Comparison of ENCODE assay signal across 27 cellular contexts in the genomic region with DNA sequence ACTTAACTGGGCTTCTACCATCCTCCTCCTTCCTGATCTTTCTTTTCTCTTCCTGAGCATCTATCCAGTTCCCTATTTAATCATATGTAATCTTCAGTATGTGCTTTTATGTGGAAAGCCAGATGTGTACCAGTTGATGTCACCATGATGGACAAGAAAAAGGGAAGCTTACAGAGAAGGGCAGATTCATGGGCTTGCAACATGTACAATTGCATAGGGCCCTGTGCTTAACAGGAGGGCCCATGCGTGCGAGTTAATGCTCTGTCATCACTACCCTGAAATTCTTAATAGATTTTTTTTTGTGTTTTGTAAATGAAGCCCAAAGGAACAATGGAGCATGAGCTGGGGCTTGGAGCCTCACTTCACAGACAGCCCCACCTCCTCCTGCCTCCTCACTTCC.
"Had no signal": no experiment of that assay in that cellular context is flagged by ENCODE, and none has a peak within 500 bp of the region (broad histone marks: within the 10 kb centered on the region; RNA-seq: fewer than 3 reads in every experiment).

No MANE protein-coding gene starts in this region.

- H3K27ac Mint-ChIP-seq: nephron; neural progenitor cell; progenitor cell of endocrine pancreas; stimulated activated effector memory CD8-positive, alpha-beta T cell treated with anti-CD3 and anti-CD28 coated beads, Interleukin-12 subunit alpha, Interleukin-12 subunit beta, amount 100 ng/mL, for 72 hours; stimulated activated naive B cell treated with anti-CD40 and anti-IgM and Interleukin-4, amounts not matched to agents 10 μg/mL and 1 μg/mL and 100 μg/mL, for 72 hours; stimulated activated naive CD8-positive, alpha-beta T cell treated with anti-CD3 and anti-CD28 coated beads, Interleukin-15, Interleukin-2, amounts not matched to agents 100 ng/mL and 50 ng/mL, for 24 hours had no signal

- H3K27me3 Mint-ChIP-seq: progenitor cell of endocrine pancreas had no signal

- DNase-seq: occipital lobe; ovary; posterior cingulate gyrus; psoas muscle; right cardiac atrium; right lobe of liver; sigmoid colon; small intestine; stimulated activated CD4-positive, alpha-beta T cell treated with anti-CD3 and anti-CD28 coated beads, Interleukin-15, amount 100 ng/mL, for 24 hours; stimulated activated CD4-positive, alpha-beta T cell treated with anti-CD3 and anti-CD28 coated beads, Interleukin-2, amount 100 ng/mL, for 24 hours; stimulated activated CD4-positive, alpha-beta T cell treated with anti-CD3 and anti-CD28 coated beads, Interleukin-2, amount 100 ng/mL, for 48 hours; stimulated activated CD4-positive, alpha-beta T cell treated with anti-CD3 and anti-CD28 coated beads, Interleukin-4, amount 100 ng/mL, for 24 hours; stimulated activated naive B cell treated with anti-CD40 and anti-IgM and Interleukin-4, amounts not matched to agents 10 μg/mL and 1 μg/mL and 100 μg/mL, for 72 hours; stimulated activated naive CD4-positive, alpha-beta T cell treated with Interleukin-2 at 50 U/mL for 16 hours; stomach; thyroid gland; trophoblast cell; upper lobe of left lung had no signal

- H3K4me2 ChIP-seq: neural progenitor cell had no signal

- H3K36me3 Mint-ChIP-seq: neural progenitor cell; stimulated activated effector memory CD8-positive, alpha-beta T cell treated with anti-CD3 and anti-CD28 coated beads, Interleukin-12 subunit alpha, Interleukin-12 subunit beta, amount 100 ng/mL, for 72 hours; stimulated activated naive B cell treated with anti-CD40 and anti-IgM and Interleukin-4, amounts not matched to agents 10 μg/mL and 1 μg/mL and 100 μg/mL, for 72 hours had no signal

- H2AFZ ChIP-seq: neural progenitor cell, parathyroid adenoma had no signal

- H3K4me1 Mint-ChIP-seq: stimulated activated effector memory CD8-positive, alpha-beta T cell treated with anti-CD3 and anti-CD28 coated beads, Interleukin-12 subunit alpha, Interleukin-12 subunit beta, amount 100 ng/mL, for 72 hours had no signal

- H3K79me2 ChIP-seq: parathyroid adenoma had no signal

- ATAC-seq: psoas muscle; right cardiac atrium; right lobe of liver; stimulated activated effector memory CD8-positive, alpha-beta T cell treated with anti-CD3 and anti-CD28 coated beads, Interleukin-12 subunit alpha, Interleukin-12 subunit beta, amount 100 ng/mL, for 72 hours; stimulated activated naive B cell treated with anti-CD40 and anti-IgM and Interleukin-4, amounts not matched to agents 10 μg/mL and 1 μg/mL and 100 μg/mL, for 72 hours had no signal

- H3K4me3 ChIP-seq: neural progenitor cell, ovary, psoas muscle, right lobe of liver, sigmoid colon, stomach, thoracic aorta, thyroid gland, tibial nerve, upper lobe of left lung, vagina had no signal

- H3K9me3 ChIP-seq: ovary, psoas muscle, right lobe of liver, sigmoid colon, stomach, thoracic aorta, thyroid gland, tibial nerve, upper lobe of left lung, vagina had no signal

- H3K9me3 Mint-ChIP-seq: nephron; neural progenitor cell; stimulated activated effector memory CD8-positive, alpha-beta T cell treated with anti-CD3 and anti-CD28 coated beads, Interleukin-12 subunit alpha, Interleukin-12 subunit beta, amount 100 ng/mL, for 72 hours; stimulated activated naive B cell treated with anti-CD40 and anti-IgM and Interleukin-4, amounts not matched to agents 10 μg/mL and 1 μg/mL and 100 μg/mL, for 72 hours; stimulated activated naive CD8-positive, alpha-beta T cell treated with anti-CD3 and anti-CD28 coated beads, Interleukin-15, Interleukin-2, amounts not matched to agents 100 ng/mL and 50 ng/mL, for 24 hours had no signal

- H3K27ac ChIP-seq: neural progenitor cell, ovary, parathyroid adenoma, psoas muscle, right lobe of liver, sigmoid colon, stomach, thoracic aorta, thyroid gland, tibial nerve, vagina had no signal

- H3K27me3 ChIP-seq: neural progenitor cell, ovary, right lobe of liver, sigmoid colon, thyroid gland, tibial nerve, upper lobe of left lung, vagina had no signal

- H3K4me3 Mint-ChIP-seq: nephron; neural progenitor cell; stimulated activated effector memory CD8-positive, alpha-beta T cell treated with anti-CD3 and anti-CD28 coated beads, Interleukin-12 subunit alpha, Interleukin-12 subunit beta, amount 100 ng/mL, for 72 hours; stimulated activated naive B cell treated with anti-CD40 and anti-IgM and Interleukin-4, amounts not matched to agents 10 μg/mL and 1 μg/mL and 100 μg/mL, for 72 hours; stimulated activated naive CD8-positive, alpha-beta T cell treated with anti-CD3 and anti-CD28 coated beads, Interleukin-15, Interleukin-2, amounts not matched to agents 100 ng/mL and 50 ng/mL, for 24 hours had no signal

- H3K9ac ChIP-seq: neural progenitor cell, parathyroid adenoma had no signal

- H3K36me3 ChIP-seq: neural progenitor cell, ovary, right lobe of liver, sigmoid colon, stomach, thoracic aorta, thyroid gland, tibial nerve, upper lobe of left lung, vagina had no signal

- H3K4me1 ChIP-seq: parathyroid adenoma, right lobe of liver, stomach, thyroid gland had no signal
